8 cellular contexts compared by ENCODE assay signal in the genomic region with DNA sequence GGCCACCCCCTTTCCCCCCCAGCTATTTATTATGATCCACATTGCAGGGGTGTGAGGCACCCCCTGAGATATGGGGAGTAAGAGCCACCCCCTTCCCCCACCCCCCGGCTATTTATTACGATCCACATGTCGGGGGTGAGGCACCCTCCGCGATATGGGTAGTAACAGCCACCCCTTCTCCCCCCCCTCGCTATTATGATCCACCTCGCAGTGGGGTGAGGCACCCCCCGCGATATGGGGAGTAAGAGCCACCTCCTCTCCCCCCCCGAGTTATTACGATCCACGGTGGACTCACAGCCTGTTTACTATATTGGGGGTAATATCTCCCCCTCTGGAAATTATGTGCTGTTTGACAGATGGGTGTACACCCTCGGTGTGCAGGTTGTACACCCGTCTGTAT. TPM values are rescaled to one million over a fixed set of nuclear protein-coding genes. Genes with fewer than 3 reads are reported as not detected.
"Had no signal": no experiment of that assay in that cellular context is flagged by ENCODE, and none has a peak within 500 bp of the region (broad histone marks: within the 10 kb centered on the region; RNA-seq: fewer than 3 reads in every experiment).

No MANE protein-coding gene starts in this region.

RNA-seq across cellular contexts. Expression of gene FOXD4L6, which starts 15.1 kb away (rescaled TPM):
- total RNA-seq: activated B cell treated with CpG ODN at 0.5 μM for 24 hours; activated CD4-positive, alpha-beta memory T cell treated with anti-CD3 and anti-CD28 coated beads, Interleukin-2, amount 10 ng/mL, durations not matched to agents 7 days and 5 days; activated CD4-positive, alpha-beta T cell treated with anti-CD3 and anti-CD28 coated beads, Interleukin-2, amount 10 ng/mL, durations not matched to agents 7 days and 5 days; ascending aorta; endodermal cell; epithelial cell of proximal tubule; esophagus mucosa; T-helper 17 cell had no signal
